ENCODE assay signal across 9 cellular contexts in the genomic region with DNA sequence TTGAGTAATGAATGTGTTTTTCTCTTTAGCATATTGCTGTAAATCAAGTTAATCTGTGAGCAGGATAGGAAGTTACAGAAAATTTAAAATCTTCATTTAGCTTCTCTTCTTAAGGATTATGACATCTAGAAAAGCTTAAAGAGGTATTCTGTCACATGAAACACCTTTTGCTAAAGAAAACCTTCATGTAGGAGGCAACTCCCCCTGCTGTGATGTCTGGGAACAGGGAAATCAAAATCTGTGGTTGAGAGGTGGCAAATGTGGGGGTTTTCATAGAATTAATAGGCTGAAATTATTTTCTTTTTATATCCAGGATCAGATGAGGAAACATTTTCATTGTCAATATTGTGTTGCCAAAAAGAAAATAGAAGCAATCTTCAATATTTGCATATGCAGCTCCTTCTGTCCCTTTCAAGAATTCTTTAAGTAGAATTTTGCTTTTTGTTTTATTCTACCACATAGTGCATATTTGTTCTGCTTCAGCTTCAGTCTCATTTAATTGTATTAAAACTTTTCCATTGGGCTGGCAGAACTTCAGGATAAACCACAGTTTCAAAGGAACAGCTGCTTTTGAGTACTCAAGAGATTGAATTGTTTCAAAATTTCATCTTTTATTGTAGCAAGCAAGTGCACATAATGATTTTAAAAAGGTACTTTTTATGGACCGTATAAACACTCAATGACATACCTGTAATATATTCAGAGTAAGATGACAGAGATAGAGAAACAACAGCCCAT.
DNase-seq lines count a peak whose midpoint lies in the region; ATAC-seq and TF ChIP-seq lines count a peak whose summit lies in the region.
"Had no signal": no experiment of that assay in that cellular context is flagged by ENCODE, and none has a peak within 500 bp of the region (broad histone marks: within the 10 kb centered on the region; RNA-seq: fewer than 3 reads in every experiment).

No MANE protein-coding gene starts in this region.

- H3K79me2 ChIP-seq in GM23248 (ENCODE audit: insufficient read depth): no peaks in the 10 kb centered on the region

- ATAC-seq in HG02973 (IDR thresholded peaks at IDR 0.05; ENCODE audit: unreplicated experiment): no peak

- intact Hi-C loops in ascending aorta (cut with DNase I): no loop called here
- intact Hi-C loops in activated CD4-positive, alpha-beta memory T cell treated with anti-CD3 and anti-CD28 coated beads for 36 hours (cut with micrococcal nuclease): loop anchor here (1.0 to 10.0 kb wide), 3 partner anchors 247 to 479 kb away; no protein-coding TSS in a partner anchor

- H3K27me3 Mint-ChIP-seq in immature natural killer cell (ENCODE audit: low read depth in 3 of 3): no peaks in the 10 kb centered on the region
- H3K27me3 Mint-ChIP-seq in activated CD4-positive, alpha-beta memory T cell treated with anti-CD3 and anti-CD28 coated beads for 36 hours: no peaks in the 10 kb centered on the region

- peaks cover 10% of the 10 kb centered on the region; the same call in 1 of the 2 replicates for H3F3A ChIP-seq in GM23248 (ENCODE audit: insufficient read depth)

- H3K27me3 ChIP-seq in AG04450 (ENCODE audit: control insufficient read depth, insufficient read depth, low read length) (no peaks in the 10 kb centered on the region), GM23248 (replicated peaks; ENCODE audit: insufficient read depth) (no peaks in the 10 kb centered on the region), ascending aorta (no peaks in the 10 kb centered on the region)

- CTCF ChIA-PET in AG04450 (lab: Charles Lee): interaction anchor here (0.7 to 1.7 kb wide), 3 partner anchors 51 to 247 kb away, joined by 3 to 8 read pairs (median 3); no protein-coding TSS in a partner anchor
- CTCF ChIA-PET in activated CD4-positive, alpha-beta memory T cell treated with anti-CD3 and anti-CD28 coated beads for 36 hours (lab: Charles Lee): interaction anchor here (0.8 to 1.7 kb wide), 18 partner anchors 16 to 734 kb away, joined by 3 to 12 read pairs (median 3); no protein-coding TSS in a partner anchor

- POLR2A ChIA-PET in AG04450 (lab: Yijun Ruan, JAX): no interaction called here
- POLR2A ChIA-PET in activated CD4-positive, alpha-beta memory T cell treated with anti-CD3 and anti-CD28 coated beads for 36 hours (lab: Charles Lee): no interaction called here

- no peaks in the 10 kb centered on the region for H3K9me3 Mint-ChIP-seq in immature natural killer cell
- H3K9me3 Mint-ChIP-seq in activated CD4-positive, alpha-beta memory T cell treated with anti-CD3 and anti-CD28 coated beads for 36 hours: no peaks in the 10 kb centered on the region
- H3K9me3 Mint-ChIP-seq: activated T-helper 2 cell treated with anti-CD3 and anti-CD28 coated beads, Interferon-gamma antibody, Interleukin-2, Interleukin-4, amounts not matched to agents 10 μg/mL and 5 μg/mL and 100 μg/mL, durations not matched to agents 14 hours and 24 hours and 36 hours had no signal

- 8 to 14% methylated on average over 1 of the region's 1 CpG for WGBS in GM23248 (ENCODE audit: low coverage in 1 of 2, low lambda C conversion rate in 2 of 2, missing lambda C conversion rate in 2 of 2), 2 experiments

- H4K20me1 ChIP-seq in GM23248 (ENCODE audit: insufficient read depth): no peaks in the 10 kb centered on the region

- in situ Hi-C loops in GM23248 (cut with MboI): loop anchor here (25.0 kb wide), 1 partner anchor 253 kb away; no protein-coding TSS in a partner anchor

- no peaks in the 10 kb centered on the region for H3K36me3 Mint-ChIP-seq in immature natural killer cell
- no peaks in the 10 kb centered on the region for H3K36me3 Mint-ChIP-seq in activated CD4-positive, alpha-beta memory T cell treated with anti-CD3 and anti-CD28 coated beads for 36 hours

- H3K4me1 ChIP-seq in GM23248 (ENCODE audit: insufficient read depth) (peaks cover 29% of the 10 kb centered on the region), ascending aorta (no peaks in the 10 kb centered on the region)

- peaks cover 50 to 61% of the 10 kb centered on the region in 2 donors for H3K4me1 Mint-ChIP-seq in immature natural killer cell
- H3K4me1 Mint-ChIP-seq in activated CD4-positive, alpha-beta memory T cell treated with anti-CD3 and anti-CD28 coated beads for 36 hours (ENCODE audit: low read depth): peaks cover 46% of the 10 kb centered on the region

- peak; percentile 42 for TF ChIP-seq CTCF in AG04450 (IDR thresholded peaks at IDR 0.05; ENCODE audit: low read depth, low read length)
- TF ChIP-seq CTCF in ascending aorta (IDR thresholded peaks at IDR 0.05): peak in 2 of 3 experiments; percentile 6 to 31

- H3K9me2 ChIP-seq in GM23248 (ENCODE audit: insufficient read depth): no peaks in the 10 kb centered on the region

- H3K27ac Mint-ChIP-seq in immature natural killer cell: peak overlapping the region in 4 of 6 donors; percentile 56 to 66 (median 58)
- H3K27ac Mint-ChIP-seq in activated CD4-positive, alpha-beta memory T cell treated with anti-CD3 and anti-CD28 coated beads for 36 hours: no peak overlapping the region
- H3K27ac Mint-ChIP-seq: activated T-helper 2 cell treated with anti-CD3 and anti-CD28 coated beads, Interferon-gamma antibody, Interleukin-2, Interleukin-4, amounts not matched to agents 10 μg/mL and 5 μg/mL and 100 μg/mL, durations not matched to agents 14 hours and 24 hours and 36 hours had no signal

- no peak overlapping the region for H2AFZ ChIP-seq in GM23248

- DNase-seq in AG04450 (ENCODE audit: low read depth, low spot score) (no peak), GM23248 (peak; percentile 18), ascending aorta (ENCODE audit: low spot score in 2 of 2) (no peak), immature natural killer cell (peak; percentile 16 to 25 (median 21)), NCI-H187 (lab: John Stamatoyannopoulos, UW) (no peak), OCI-M2 (lab: John Stamatoyannopoulos, UW; ENCODE audit: unreplicated experiment) (no peak)
- DNase-seq in activated CD4-positive, alpha-beta memory T cell treated with anti-CD3 and anti-CD28 coated beads for 36 hours: no peak

- H3K36me3 ChIP-seq in GM23248 (ENCODE audit: low read depth) (no peaks in the 10 kb centered on the region), ascending aorta (no peaks in the 10 kb centered on the region)

- no peak overlapping the region for H3K27ac ChIP-seq in AG04450 (ENCODE audit: low read depth, low read length)
- H3K27ac ChIP-seq in GM23248: no peak overlapping the region
- H3K27ac ChIP-seq in ascending aorta: no peak overlapping the region

- H3K4me3 ChIP-seq in AG04450 (ENCODE audit: low read depth, low read length) (no peak overlapping the region), GM23248 (no peak overlapping the region), ascending aorta (no peak overlapping the region)

- H3K9ac ChIP-seq in GM23248: no peak overlapping the region

- H3K4me3 Mint-ChIP-seq in immature natural killer cell: peak overlapping the region in 3 of 5 donors; percentile 3 to 70 (median 28)
- H3K4me3 Mint-ChIP-seq in activated CD4-positive, alpha-beta memory T cell treated with anti-CD3 and anti-CD28 coated beads for 36 hours: no peak overlapping the region

- no peaks in the 10 kb centered on the region for H3K9me3 ChIP-seq in AG04450 (ENCODE audit: control insufficient read depth, insufficient read depth, low read length)
- H3K9me3 ChIP-seq in GM23248 (ENCODE audit: low read depth): no peaks in the 10 kb centered on the region
- no peaks in the 10 kb centered on the region for H3K9me3 ChIP-seq in ascending aorta

- no peak overlapping the region for H3K4me2 ChIP-seq in GM23248 (ENCODE audit: unreplicated experiment)

Comparison
In these comparisons a context has a peak if more than half of its experiments do, and no peak if none do; other contexts are left out.
1. DNase-seq: peak in GM23248 (single experiment) and immature natural killer cell (3 of 3); none in AG04450 (single experiment), ascending aorta (0 of 2), NCI-H187 (0 of 2), activated CD4-positive, alpha-beta memory T cell treated with anti-CD3 and anti-CD28 coated beads for 36 hours (single experiment) and OCI-M2 (single experiment).